In genomic region chr19:12937243-12938053, GRCh38 we compare ENCODE assay signal across 8 cellular contexts. TPM values are rescaled to one million over a fixed set of nuclear protein-coding genes. Genes with fewer than 3 reads are reported as not detected.
A peak's percentile ranks its signal among the peaks of the same experiment; 100 is the strongest.
DNase-seq lines count a peak whose midpoint lies in the region; ATAC-seq and TF ChIP-seq lines count a peak whose summit lies in the region.

No MANE protein-coding gene starts in this region.

- H3K27me3 ChIP-seq in A673 (replicated peaks; ENCODE audit: insufficient read depth, low read depth, low read length, poor library complexity), result no peaks in the 10 kb centered on the region

- BruUV-seq in A673 (replicated peaks; lab: Mats Ljungman, UMichigan), result no TSS peak

- H3K4me3 ChIP-seq in A673 (ENCODE audit: low read depth, low read length, poor library complexity, severe bottlenecking), result peak overlapping the region; percentile 91

- intact Hi-C loops in A673 (cut with micrococcal nuclease; ENCODE audit: unreplicated experiment), result no loop called here

- peaks cover 37% of the 10 kb centered on the region for H3K36me3 ChIP-seq in A673 (ENCODE audit: insufficient read depth, low read length, poor library complexity, severe bottlenecking)

- no peaks in the 10 kb centered on the region for H3K9me3 ChIP-seq in A673 (ENCODE audit: low read depth, low read length, poor library complexity, severe bottlenecking)

- peaks cover 34% of the 10 kb centered on the region for H3K4me1 ChIP-seq in A673 (ENCODE audit: insufficient read depth, low read length, poor library complexity, severe bottlenecking)

- DNase-seq in A673 (ENCODE audit: low spot score) (peak; percentile 70), NCI-H128 (lab: John Stamatoyannopoulos, UW; ENCODE audit: unreplicated experiment) (peak; percentile 27), foreskin melanocyte (peak; percentile 20), pons (ENCODE audit: low spot score) (peak; percentile 57), 8988T (no peak)

- H3K27ac ChIP-seq in A673 (ENCODE audit: low read depth, low read length, poor library complexity, severe bottlenecking) (peak overlapping the region; percentile 95), VCaP (peak overlapping the region; percentile 96)

- CTCF ChIA-PET in A673 (lab: Charles Lee), result interaction anchor here (0.5 to 0.7 kb wide), 3 partner anchors 15 to 162 kb away, joined by 3 to 12 read pairs (median 4); no protein-coding TSS in a partner anchor

- TF ChIP-seq CTCF in A673 (conservative IDR thresholded peaks at IDR 0.05; ENCODE audit: low read depth, low read length) (no peak), GM12873 (IDR thresholded peaks at IDR 0.05; ENCODE audit: insufficient read depth, low read depth, low read length, missing control alignments) (peak; percentile 10), VCaP (conservative IDR thresholded peaks at IDR 0.05) (no peak)

- ATAC-seq in HG03457 (IDR thresholded peaks at IDR 0.05; ENCODE audit: unreplicated experiment), result no peak

- POLR2A ChIA-PET in A673 (lab: Charles Lee; ENCODE audit: low non-redundant PET), result no interaction called here

RNA-seq across cellular contexts. Expression of gene CALR, which starts 1.0 kb away (rescaled TPM):
- total RNA-seq in A673 (2021), result 994 and 1,019 TPM in 2 replicates

RNA-seq across cellular contexts. Expression of gene FARSA, which starts 3.9 kb away (rescaled TPM):
- 150 and 162 TPM in 2 replicates for total RNA-seq in A673 (2021)

RNA-seq across cellular contexts. Expression of gene RAD23A, which starts 8.2 kb away (rescaled TPM):
- 183 and 186 TPM in 2 replicates for total RNA-seq in A673 (2021)

RNA-seq across cellular contexts. Expression of gene SYCE2, which starts 18.4 kb away (rescaled TPM):
- total RNA-seq in A673 (2021), result 0.71 and 1.8 TPM in 2 replicates

RNA-seq across cellular contexts. Expression of gene GADD45GIP1, which starts 19.6 kb away (rescaled TPM):
- 61.1 and 67.5 TPM in 2 replicates for total RNA-seq in A673 (2021)
